In the genomic region with DNA sequence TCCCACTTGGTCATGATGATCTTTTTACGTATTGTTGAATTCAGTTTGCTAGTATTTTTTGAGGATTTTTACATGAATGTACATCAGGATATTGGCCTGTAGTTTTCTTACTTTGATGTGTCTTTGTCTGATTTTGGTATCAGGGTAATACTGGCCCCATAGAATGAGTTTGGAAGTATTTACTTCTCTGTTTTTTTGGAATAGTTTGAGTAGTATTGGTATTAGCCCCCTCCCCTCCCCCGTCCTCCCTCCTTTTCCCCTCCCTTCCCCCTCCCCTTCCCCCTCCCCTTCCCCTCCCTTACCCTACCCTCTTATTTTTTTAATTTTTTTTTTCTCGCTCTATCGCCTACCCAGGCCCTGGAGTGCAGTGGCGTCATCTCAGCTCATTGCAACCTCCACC, we compare ENCODE assay signal across 27 cellular contexts. TPM values are rescaled to one million over a fixed set of nuclear protein-coding genes. Genes with fewer than 3 reads are reported as not detected.
DNase-seq lines count a peak whose midpoint lies in the region; ATAC-seq, FAIRE-seq and TF ChIP-seq lines count a peak whose summit lies in the region.
"Had no signal": no experiment of that assay in that cellular context is flagged by ENCODE, and none has a peak within 500 bp of the region (broad histone marks: within the 10 kb centered on the region; RNA-seq: fewer than 3 reads in every experiment).

No MANE protein-coding gene starts in this region.

- WGBS in HepG2 (ENCODE audit: low lambda C conversion rate), result 98% methylated on average over 5 of the region's 5 CpGs
- 91% methylated on average over 3 of the region's 5 CpGs for WGBS in right lobe of liver (ENCODE audit: insufficient coverage, low coverage, low lambda C conversion rate, missing lambda C conversion rate)

- H3K36me3 Mint-ChIP-seq in WTC11, result peaks cover 16% of the 10 kb centered on the region

- TF ChIP-seq CTCF in HepG2 (CRISPR knock-in tag; IDR thresholded peaks at IDR 0.05) (no peak), right lobe of liver (IDR thresholded peaks at IDR 0.05) (no peak), WTC11 (IDR thresholded peaks at IDR 0.05) (no peak)

- H3K4me3 ChIP-seq in HepG2 (replicated peaks in 1 of 3; ENCODE audit: insufficient read depth in 1 of 3, low read depth in 2 of 3, low read length in 3 of 3) (no peak overlapping the region), right lobe of liver (no peak overlapping the region)
- H3K4me3 ChIP-seq: BLaER1, GM12878 had no signal

- no peak for TF ChIP-seq POLR2A in HepG2 (IDR thresholded peaks at IDR 0.05; ENCODE audit: insufficient read depth in 1 of 2, low read depth in 2 of 2, low read length in 2 of 2)
- no peak for TF ChIP-seq POLR2A in right lobe of liver (IDR thresholded peaks at IDR 0.05)

- no peak for ATAC-seq in HepG2
- ATAC-seq in right lobe of liver, result no peak
- ATAC-seq in WTC11, result no peak
- ATAC-seq: GM12878 had no signal

- H3K27ac Mint-ChIP-seq in WTC11, result peak overlapping the region; percentile 25; the same call in 1 of the 2 replicates
- H3K27ac Mint-ChIP-seq: CD8-positive, alpha-beta memory T cell had no signal

- H3K9me3 ChIP-seq in HepG2 (ENCODE audit: low read length) (no peaks in the 10 kb centered on the region), right lobe of liver (no peaks in the 10 kb centered on the region)
- H3K9me3 ChIP-seq: BE2C had no signal

- no peaks in the 10 kb centered on the region for H4K20me1 ChIP-seq in HepG2 (ENCODE audit: insufficient read depth, low read length)

- no TSS peak for BruUV-seq in HepG2 (replicated peaks; lab: Mats Ljungman, UMichigan)

- in situ Hi-C loops in HepG2 (cut with HindIII; ENCODE audit: extremely low pct_ligation_motif_present, low pct_unique_long_range_greater_than_20kb), result no loop called here

- H3K4me1 Mint-ChIP-seq in WTC11, result peaks cover 10% of the 10 kb centered on the region

- H3K9me3 Mint-ChIP-seq in WTC11, result no peaks in the 10 kb centered on the region

- H3K4me2 ChIP-seq in HepG2 (ENCODE audit: low read depth, low read length), result no peak overlapping the region
- H3K4me2 ChIP-seq: BLaER1 had no signal

- H3K4me1 ChIP-seq in HepG2 (ENCODE audit: insufficient read depth, low read length) (peaks cover 23% of the 10 kb centered on the region), right lobe of liver (peaks cover 0 to 10% (median 0%) of the 10 kb centered on the region in 4 donors)
- H3K4me1 ChIP-seq: BE2C, BLaER1 had no signal

- intact Hi-C loops in HepG2 (cut with micrococcal nuclease; ENCODE audit: unreplicated experiment), result no loop called here
- intact Hi-C loops in right lobe of liver (cut with DNase I), result no loop called here

- no peaks in the 10 kb centered on the region for H3K27me3 Mint-ChIP-seq in WTC11 (ENCODE audit: low read depth)
- H3K27me3 Mint-ChIP-seq: CD4-positive, alpha-beta memory T cell; CD4-positive, CD25-positive, alpha-beta regulatory T cell; CD8-positive, alpha-beta memory T cell had no signal

- no peak for TF ChIP-seq EP300 in HepG2 (IDR thresholded peaks at IDR 0.05; ENCODE audit: low read depth in 2 of 2, low read length in 2 of 2)
- no peak for TF ChIP-seq EP300 in HepG2 (CRISPR knock-in tag; IDR thresholded peaks at IDR 0.05; ENCODE audit: borderline replicate concordance)

- H3K79me2 ChIP-seq in HepG2 (ENCODE audit: insufficient read depth, low read length), result peaks cover 78% of the 10 kb centered on the region

- H3K27ac ChIP-seq in HepG2 (ENCODE audit: extremely low read length, insufficient read depth, low read length), result no peak overlapping the region
- no peak overlapping the region for H3K27ac ChIP-seq in right lobe of liver
- H3K27ac ChIP-seq: BLaER1 had no signal

- FAIRE-seq in HepG2 (lab: Jason Lieb, UNC), result no peak
- FAIRE-seq: A204.1, GM12878, GM12892, GM18507, GM19239 had no signal

- H3K27me3 ChIP-seq in HepG2 (ENCODE audit: control insufficient read depth in 1 of 2, insufficient read depth in 2 of 2, low read length in 2 of 2) (no peaks in the 10 kb centered on the region), right lobe of liver (no peaks in the 10 kb centered on the region)
- H3K27me3 ChIP-seq: BE2C, BLaER1 had no signal

- no peak overlapping the region for H3K9ac ChIP-seq in HepG2 (ENCODE audit: insufficient read depth, low read depth, low read length)
- H3K9ac ChIP-seq: BLaER1 had no signal

- DNase-seq in HepG2 (ENCODE audit: low spot score), result no peak
- no peak for DNase-seq in right lobe of liver
- DNase-seq in WTC11 (ENCODE audit: low spot score), result no peak
- DNase-seq in GM19238 (ENCODE audit: insufficient read length, low spot score), result no peak
- no peak for DNase-seq in stimulated activated CD4-positive, alpha-beta T cell treated with anti-CD3 and anti-CD28 coated beads, Interleukin-2, amount 100 ng/mL, for 48 hours
- DNase-seq: 8988T; ACHN; BE2C; C1 segment of cervical spinal cord; CD4-positive, alpha-beta memory T cell; CD4-positive, CD25-positive, alpha-beta regulatory T cell; CD8-positive, alpha-beta memory T cell; COR-L47; DMS 273 treated with DMSO at 0.1 percent for 48 hours; DMS153; DMS53; DMS79; DND-41; EL; GDM1 had no signal

- H3K36me3 ChIP-seq in HepG2 (replicated peaks in 1 of 2; ENCODE audit: control insufficient read depth in 1 of 2, insufficient read depth in 2 of 2, low read length in 2 of 2), result peaks cover 0 to 10% of the 10 kb centered on the region in 2 experiments; a peak in 2 of 5 replicates
- H3K36me3 ChIP-seq in right lobe of liver, result peaks cover 0 to 3% (median 0%) of the 10 kb centered on the region in 4 donors
- H3K36me3 ChIP-seq: BE2C had no signal

- POLR2A ChIA-PET in HepG2 (lab: Yijun Ruan, JAX) (no interaction called here), WTC11 (lab: Charles Lee) (no interaction called here)

- H3K4me3 Mint-ChIP-seq in WTC11, result no peak overlapping the region
- H3K4me3 Mint-ChIP-seq: CD14-positive monocyte; CD4-positive, CD25-positive, alpha-beta regulatory T cell; CD8-positive, alpha-beta memory T cell had no signal

- H2AFZ ChIP-seq in HepG2 (ENCODE audit: low read length), result no peak overlapping the region

- no peak for TF ChIP-seq RAD21 in HepG2 (CRISPR knock-in tag; IDR thresholded peaks at IDR 0.05)

- CTCF ChIA-PET in HepG2 (lab: Yijun Ruan, JAX; ENCODE audit: low intra/inter-chr PET ratio, low total read pairs), result no interaction called here
- CTCF ChIA-PET in WTC11 (lab: Charles Lee), result no interaction called here

TF ChIP-seq in HepG2, 621 proteins besides CTCF, POLR2A, EP300 and RAD21 (continues in another document):
- TF ChIP-seq PAX8 (CRISPR knock-in tag; IDR thresholded peaks at IDR 0.05; ENCODE audit: borderline replicate concordance), result no peak

RNA-seq across cellular contexts. Expression of a gene that starts 10.3 kb away (rescaled TPM):
- total RNA-seq in HepG2 (2016; rRNA removed; fragmentation: Illumina TruSeq; extraction: Trizol) (54.9 and 78.8 TPM in 2 replicates), right lobe of liver (1 to 10 TPM; 6.0 to 10.0 (median 8.1) TPM), WTC11 (2021) (50.4 to 62.7 TPM (median 51.7 TPM) in 3 replicates)
- 32.2 and 37.7 TPM in 2 replicates for total RNA-seq in HepG2 (2016; cell fraction: cytosol; rRNA removed; fragmentation: Illumina TruSeq; extraction: Trizol; ENCODE audit: low read depth)
- total RNA-seq in HepG2 (2016; cell fraction: insoluble cytoplasmic fraction; rRNA removed; fragmentation: Illumina TruSeq; extraction: Trizol), result 53.0 and 81.8 TPM in 2 replicates
- 48.1 and 56.0 TPM in 2 replicates for total RNA-seq in HepG2 (2016; cell fraction: membrane; rRNA removed; fragmentation: Illumina TruSeq; extraction: Trizol)
- total RNA-seq in HepG2 (2016; cell fraction: nucleus; rRNA removed; fragmentation: Illumina TruSeq; extraction: Trizol), result 30.4 and 37.6 TPM in 2 replicates
- polyA plus RNA-seq in HepG2 (2011; rRNA removed), result 30.4 and 41.2 TPM in 2 replicates
- polyA plus RNA-seq in HepG2 (2011; cell fraction: cytosol; rRNA removed), result 20.7 and 26.4 TPM in 2 replicates
- 9.9 TPM in 2 replicates for polyA plus RNA-seq in HepG2 (2011; cell fraction: nucleus; rRNA removed)
- polyA plus RNA-seq in HepG2 (2012), result 29.6 and 42.5 TPM in 2 replicates
- 21.6 and 21.8 TPM in 2 replicates for polyA plus RNA-seq in HepG2 (2016; cell fraction: cytosol; fragmentation: Illumina TruSeq; extraction: Trizol; ENCODE audit: low read depth)
- polyA plus RNA-seq in HepG2 (2016; cell fraction: insoluble cytoplasmic fraction; fragmentation: Illumina TruSeq; extraction: Trizol; ENCODE audit: low read depth), result 72.3 and 79.1 TPM in 2 replicates
- polyA plus RNA-seq in HepG2 (2016; cell fraction: membrane; fragmentation: Illumina TruSeq; extraction: Trizol; ENCODE audit: low read depth), result 39.9 and 41.7 TPM in 2 replicates
- polyA plus RNA-seq in HepG2 (2016; cell fraction: nucleus; fragmentation: Illumina TruSeq; extraction: Trizol; ENCODE audit: insufficient read depth, low read depth), result 35.7 and 38.8 TPM in 2 replicates
- 34.1 and 42.0 TPM in 2 replicates for polyA minus RNA-seq in HepG2 (2011; rRNA and poly(A)+ RNA removed; ENCODE audit: low replicate concordance)
- polyA minus RNA-seq in HepG2 (2011; cell fraction: cytosol; rRNA and poly(A)+ RNA removed), result 42.0 and 44.9 TPM in 2 replicates
- 73.0 and 139 TPM in 2 replicates for polyA minus RNA-seq in HepG2 (2011; cell fraction: nucleus; rRNA and poly(A)+ RNA removed)

RNA-seq across cellular contexts. Expression of a gene that starts 55.6 kb away (rescaled TPM):
- total RNA-seq in HepG2 (2016; rRNA removed; fragmentation: Illumina TruSeq; extraction: Trizol) (28.8 and 36.2 TPM in 2 replicates), right lobe of liver (1 to 10 TPM in 5 of 6 experiments, under 1 TPM in 1; 0.95 to 3.8 (median 1.1) TPM), WTC11 (2021) (79.0 to 87.4 TPM (median 86.4 TPM) in 3 replicates)
- 7.6 and 8.2 TPM in 2 replicates for total RNA-seq in HepG2 (2016; cell fraction: cytosol; rRNA removed; fragmentation: Illumina TruSeq; extraction: Trizol; ENCODE audit: low read depth)
- total RNA-seq in HepG2 (2016; cell fraction: insoluble cytoplasmic fraction; rRNA removed; fragmentation: Illumina TruSeq; extraction: Trizol), result 29.6 and 43.8 TPM in 2 replicates
- total RNA-seq in HepG2 (2016; cell fraction: membrane; rRNA removed; fragmentation: Illumina TruSeq; extraction: Trizol), result 18.3 and 23.9 TPM in 2 replicates
- total RNA-seq in HepG2 (2016; cell fraction: nucleus; rRNA removed; fragmentation: Illumina TruSeq; extraction: Trizol), result 12.7 and 14.4 TPM in 2 replicates
- polyA plus RNA-seq in HepG2 (2011; rRNA removed), result 7.3 and 11.2 TPM in 2 replicates
- 7.0 and 7.1 TPM in 2 replicates for polyA plus RNA-seq in HepG2 (2011; cell fraction: cytosol; rRNA removed)
- 1.8 TPM in 2 replicates for polyA plus RNA-seq in HepG2 (2011; cell fraction: nucleus; rRNA removed)
- polyA plus RNA-seq in HepG2 (2012), result 7.0 and 16.8 TPM in 2 replicates
- polyA plus RNA-seq in HepG2 (2016; cell fraction: cytosol; fragmentation: Illumina TruSeq; extraction: Trizol; ENCODE audit: low read depth), result 8.8 and 9.8 TPM in 2 replicates
- polyA plus RNA-seq in HepG2 (2016; cell fraction: insoluble cytoplasmic fraction; fragmentation: Illumina TruSeq; extraction: Trizol; ENCODE audit: low read depth), result 34.9 and 35.8 TPM in 2 replicates
- 20.4 and 21.2 TPM in 2 replicates for polyA plus RNA-seq in HepG2 (2016; cell fraction: membrane; fragmentation: Illumina TruSeq; extraction: Trizol; ENCODE audit: low read depth)
- 16.7 and 21.1 TPM in 2 replicates for polyA plus RNA-seq in HepG2 (2016; cell fraction: nucleus; fragmentation: Illumina TruSeq; extraction: Trizol; ENCODE audit: insufficient read depth, low read depth)
- 4.7 and 5.8 TPM in 2 replicates for polyA minus RNA-seq in HepG2 (2011; rRNA and poly(A)+ RNA removed; ENCODE audit: low replicate concordance)
- 6.0 TPM in 2 replicates for polyA minus RNA-seq in HepG2 (2011; cell fraction: cytosol; rRNA and poly(A)+ RNA removed)
- 4.1 TPM in 2 replicates for polyA minus RNA-seq in HepG2 (2011; cell fraction: nucleus; rRNA and poly(A)+ RNA removed)
